Comparison of ENCODE assay signal across 1 cellular context in genomic region chr12:8553088-8553627, GRCh38.
TF ChIP-seq lines count a peak whose summit lies in the region.

No MANE protein-coding gene starts in this region.

TF ChIP-seq in IMR-90, 13 proteins besides CTCF, POLR2A, EP300 and RAD21 (continued from another document):
- TF ChIP-seq, protein P1, sequence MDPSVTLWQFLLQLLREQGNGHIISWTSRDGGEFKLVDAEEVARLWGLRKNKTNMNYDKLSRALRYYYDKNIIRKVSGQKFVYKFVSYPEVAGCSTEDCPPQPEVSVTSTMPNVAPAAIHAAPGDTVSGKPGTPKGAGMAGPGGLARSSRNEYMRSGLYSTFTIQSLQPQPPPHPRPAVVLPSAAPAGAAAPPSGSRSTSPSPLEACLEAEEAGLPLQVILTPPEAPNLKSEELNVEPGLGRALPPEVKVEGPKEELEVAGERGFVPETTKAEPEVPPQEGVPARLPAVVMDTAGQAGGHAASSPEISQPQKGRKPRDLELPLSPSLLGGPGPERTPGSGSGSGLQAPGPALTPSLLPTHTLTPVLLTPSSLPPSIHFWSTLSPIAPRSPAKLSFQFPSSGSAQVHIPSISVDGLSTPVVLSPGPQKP (IDR thresholded peaks at IDR 0.05; ENCODE audit: borderline replicate concordance, low read depth, low read length): no peak
- no peak for TF ChIP-seq BHLHE40 (IDR thresholded peaks at IDR 0.05; ENCODE audit: low read depth, low read length)
